In genomic region chr1:169180167-169180566, GRCh38 we compare ENCODE assay signal across 23 cellular contexts.
A peak's percentile ranks its signal among the peaks of the same experiment; 100 is the strongest.
DNase-seq lines count a peak whose midpoint lies in the region; ATAC-seq, FAIRE-seq and TF ChIP-seq lines count a peak whose summit lies in the region.
"Had no signal": no experiment of that assay in that cellular context is flagged by ENCODE, and none has a peak within 500 bp of the region (broad histone marks: within the 10 kb centered on the region; RNA-seq: fewer than 3 reads in every experiment).

No MANE protein-coding gene starts in this region.

- no peaks in the 10 kb centered on the region for H3K4me1 ChIP-seq in HepG2 (ENCODE audit: insufficient read depth, low read length)
- H3K4me1 ChIP-seq in right lobe of liver = no peaks in the 10 kb centered on the region
- no peaks in the 10 kb centered on the region for H3K4me1 ChIP-seq in IMR-90 (ENCODE audit: control insufficient read depth, insufficient read depth, low read length)
- peaks cover 0 to 3% (median 0%) of the 10 kb centered on the region in 4 experiments; a peak in 1 of 7 replicates for H3K4me1 ChIP-seq in H1 (replicated peaks in 1 of 4; ENCODE audit: control insufficient read depth in 3 of 4, insufficient read depth in 4 of 4, low read length in 3 of 4)
- H3K4me1 ChIP-seq in smooth muscle cell (ENCODE audit: low read depth) = no peaks in the 10 kb centered on the region
- H3K4me1 ChIP-seq: BE2C, BLaER1 had no signal

- FAIRE-seq in HepG2 (lab: Jason Lieb, UNC) (no peak), H1 (lab: Jason Lieb, UNC) (no peak)
- FAIRE-seq: GM12891, GM19239 had no signal

- H2BK20ac ChIP-seq in IMR-90 (ENCODE audit: low read depth, low read length) (no peak overlapping the region), H1 (ENCODE audit: low read length) (no peak overlapping the region)

- TF ChIP-seq CTCF in HepG2 (CRISPR knock-in tag; IDR thresholded peaks at IDR 0.05) = no peak
- TF ChIP-seq CTCF in right lobe of liver (IDR thresholded peaks at IDR 0.05) = no peak
- TF ChIP-seq CTCF in IMR-90 (conservative IDR thresholded peaks at IDR 0.05; ENCODE audit: low read depth, low read length) = no peak
- no peak for TF ChIP-seq CTCF in H1 (IDR thresholded peaks at IDR 0.05; ENCODE audit: control extremely low read depth in 1 of 3, insufficient read depth in 1 of 3, low read depth in 1 of 3, low read length in 3 of 3)
- TF ChIP-seq CTCF in smooth muscle cell (IDR thresholded peaks at IDR 0.05; ENCODE audit: borderline replicate concordance, insufficient read depth, poor library complexity, severe bottlenecking) = no peak
- no peak for TF ChIP-seq CTCF in osteocyte (IDR thresholded peaks at IDR 0.05)

- H4K20me1 ChIP-seq in HepG2 (ENCODE audit: insufficient read depth, low read length) = no peaks in the 10 kb centered on the region
- no peaks in the 10 kb centered on the region for H4K20me1 ChIP-seq in IMR-90 (ENCODE audit: insufficient read depth, low read length)
- no peaks in the 10 kb centered on the region for H4K20me1 ChIP-seq in H1 (replicated peaks in 1 of 2; ENCODE audit: control insufficient read depth in 1 of 2, insufficient read depth in 2 of 2, low read length in 2 of 2)
- no peaks in the 10 kb centered on the region for H4K20me1 ChIP-seq in smooth muscle cell (ENCODE audit: low read depth)
- H4K20me1 ChIP-seq: BLaER1 had no signal

- H2AK9ac ChIP-seq in IMR-90 (replicated peaks; ENCODE audit: low read depth, low read length, poor library complexity) = no peak overlapping the region

- TF ChIP-seq EP300 in HepG2 (IDR thresholded peaks at IDR 0.05; ENCODE audit: low read depth in 2 of 2, low read length in 2 of 2) (no peak), HepG2 (CRISPR knock-in tag; IDR thresholded peaks at IDR 0.05; ENCODE audit: borderline replicate concordance) (no peak), H1 (IDR thresholded peaks at IDR 0.05; ENCODE audit: borderline replicate concordance in 1 of 2, low read depth in 2 of 2, low read length in 2 of 2) (no peak)

- H3K9ac ChIP-seq in HepG2 (ENCODE audit: insufficient read depth, low read depth, low read length) (no peak overlapping the region), IMR-90 (ENCODE audit: low read depth, low read length) (no peak overlapping the region), H1 (replicated peaks in 1 of 4; ENCODE audit: extremely low read depth in 1 of 4, low read depth in 3 of 4, low read length in 3 of 4) (no peak overlapping the region), smooth muscle cell (ENCODE audit: low read depth) (no peak overlapping the region)
- H3K9ac ChIP-seq: BLaER1 had no signal

- H3K79me1 ChIP-seq in IMR-90 (ENCODE audit: low read depth in 1 of 2, low read length in 2 of 2) (no peaks in the 10 kb centered on the region), H1 (ENCODE audit: low read depth, low read length) (no peaks in the 10 kb centered on the region)

- no peak overlapping the region for H2AFZ ChIP-seq in HepG2 (ENCODE audit: low read length)
- no peak overlapping the region for H2AFZ ChIP-seq in IMR-90 (replicated peaks; ENCODE audit: low read length, poor library complexity)
- H2AFZ ChIP-seq in H1 (ENCODE audit: low read length) = no peak overlapping the region
- no peak overlapping the region for H2AFZ ChIP-seq in smooth muscle cell (ENCODE audit: low read depth)

- CTCF ChIA-PET in HepG2 (lab: Yijun Ruan, JAX; ENCODE audit: low intra/inter-chr PET ratio, low total read pairs) = no interaction called here
- CTCF ChIA-PET in IMR-90 (lab: Yijun Ruan, JAX) = no interaction called here
- CTCF ChIA-PET in H1 (lab: Charles Lee; ENCODE audit: partially characterized antibody) = interaction anchor here (1.8 kb wide), 1 partner anchor 10 kb away, joined by 6 read pairs; no protein-coding TSS in a partner anchor

- no peaks in the 10 kb centered on the region for H3K36me3 Mint-ChIP-seq in osteocyte (ENCODE audit: unreplicated experiment)
- H3K36me3 Mint-ChIP-seq: CD8-positive, alpha-beta T cell had no signal

- no peak overlapping the region for H3K4me3 Mint-ChIP-seq in osteocyte (ENCODE audit: unreplicated experiment)
- H3K4me3 Mint-ChIP-seq: CD4-positive, alpha-beta T cell; CD8-positive, alpha-beta T cell had no signal

- no peak overlapping the region for H2AK5ac ChIP-seq in IMR-90 (ENCODE audit: low read depth, low read length)
- H2AK5ac ChIP-seq in H1 (ENCODE audit: low read depth, low read length) = no peak overlapping the region

- no peak overlapping the region for H4K8ac ChIP-seq in IMR-90 (ENCODE audit: low read depth in 2 of 2, low read length in 2 of 2)
- no peak overlapping the region for H4K8ac ChIP-seq in H1 (ENCODE audit: extremely low read depth, insufficient read depth, low read length)

- H3K36me3 ChIP-seq in HepG2 (replicated peaks in 1 of 2; ENCODE audit: control insufficient read depth in 1 of 2, insufficient read depth in 2 of 2, low read length in 2 of 2) = no peaks in the 10 kb centered on the region
- no peaks in the 10 kb centered on the region for H3K36me3 ChIP-seq in right lobe of liver
- H3K36me3 ChIP-seq in IMR-90 (ENCODE audit: control insufficient read depth, insufficient read depth, low read length) = no peaks in the 10 kb centered on the region
- no peaks in the 10 kb centered on the region for H3K36me3 ChIP-seq in H1 (ENCODE audit: control insufficient read depth in 2 of 4, insufficient read depth in 4 of 4, low read length in 3 of 4)
- no peaks in the 10 kb centered on the region for H3K36me3 ChIP-seq in smooth muscle cell (ENCODE audit: low read depth)
- H3K36me3 ChIP-seq: BE2C, BLaER1 had no signal

- POLR2A ChIA-PET in HepG2 (lab: Yijun Ruan, JAX) = interaction anchor here (1.0 kb wide), 1 partner anchor 35 kb away, joined by 3 read pairs; no protein-coding TSS in a partner anchor
- POLR2A ChIA-PET in IMR-90 (lab: Charles Lee; ENCODE audit: unreplicated experiment) = no interaction called here
- POLR2A ChIA-PET in H1 (lab: Charles Lee; ENCODE audit: partially characterized antibody) = no interaction called here

- no peak overlapping the region for H3K18ac ChIP-seq in IMR-90 (ENCODE audit: low read depth, low read length)
- no peak overlapping the region for H3K18ac ChIP-seq in H1 (ENCODE audit: extremely low read depth, low read length)

- dilution Hi-C loops in IMR-90 (cut with HindIII; ENCODE audit: low sequenced_read_pairs, unreplicated experiment) = no loop called here

- no peak overlapping the region for H3K27ac Mint-ChIP-seq in osteocyte (ENCODE audit: unreplicated experiment)
- H3K27ac Mint-ChIP-seq: CD4-positive, alpha-beta T cell; CD8-positive, alpha-beta T cell had no signal

- intact Hi-C loops in HepG2 (cut with micrococcal nuclease; ENCODE audit: unreplicated experiment) (no loop called here), right lobe of liver (cut with DNase I) (no loop called here), IMR-90 (cut with micrococcal nuclease) (no loop called here)

- no peak overlapping the region for H3K56ac ChIP-seq in IMR-90 (ENCODE audit: extremely low read depth, insufficient read depth, low read length)
- no peak overlapping the region for H3K56ac ChIP-seq in H1 (replicated peaks; ENCODE audit: insufficient read length, low read depth, low read length)

- no peaks in the 10 kb centered on the region for H3K79me2 ChIP-seq in HepG2 (ENCODE audit: insufficient read depth, low read length)
- no peaks in the 10 kb centered on the region for H3K79me2 ChIP-seq in H1 (ENCODE audit: control insufficient read depth in 1 of 2, insufficient read depth in 2 of 2, low read length in 2 of 2)
- no peaks in the 10 kb centered on the region for H3K79me2 ChIP-seq in smooth muscle cell (ENCODE audit: low read depth)

- H3K23ac ChIP-seq in IMR-90 (ENCODE audit: low read depth, low read length) (no peak overlapping the region), H1 (ENCODE audit: insufficient read length) (no peak overlapping the region)

- H4K5ac ChIP-seq in IMR-90 (ENCODE audit: low read depth, low read length) (no peak overlapping the region), H1 (ENCODE audit: insufficient read length, low read depth, low read length) (no peak overlapping the region)

- DNase-seq in HepG2 (ENCODE audit: low spot score) = no peak
- no peak for DNase-seq in right lobe of liver
- no peak for DNase-seq in IMR-90
- DNase-seq in H1 (ENCODE audit: low read depth in 1 of 2, low spot score in 2 of 2) = no peak
- DNase-seq in smooth muscle cell (lab: John Stamatoyannopoulos, UW; ENCODE audit: unreplicated experiment) = no peak
- no peak for DNase-seq in osteocyte (ENCODE audit: extremely low spot score, unreplicated experiment)
- DNase-seq in C1 segment of cervical spinal cord (lab: John Stamatoyannopoulos, UW) = no peak
- DNase-seq: ACHN; BE2C; CD4-positive, alpha-beta T cell; CD8-positive, alpha-beta T cell; COR-L47; DMS 273 treated with DMSO at 0.1 percent for 48 hours; DMS153; DMS53; DMS79 treated with DMSO at 0.1 percent for 48 hours; GF-D8 had no signal

- no peaks in the 10 kb centered on the region for H3F3A ChIP-seq in smooth muscle cell (ENCODE audit: low read depth)

- H3K27me3 ChIP-seq in HepG2 (ENCODE audit: control insufficient read depth in 1 of 2, insufficient read depth in 2 of 2, low read length in 2 of 2) (no peaks in the 10 kb centered on the region), right lobe of liver (no peaks in the 10 kb centered on the region), IMR-90 (ENCODE audit: control insufficient read depth, insufficient read depth, low read length) (no peaks in the 10 kb centered on the region), H1 (replicated peaks in 1 of 4; ENCODE audit: control insufficient read depth in 3 of 4, extremely low read depth in 1 of 4, insufficient read depth in 3 of 4, low read length in 3 of 4) (no peaks in the 10 kb centered on the region), smooth muscle cell (ENCODE audit: low read depth) (no peaks in the 10 kb centered on the region)
- H3K27me3 ChIP-seq: BE2C, BLaER1 had no signal

- TF ChIP-seq RAD21 in HepG2 (CRISPR knock-in tag; IDR thresholded peaks at IDR 0.05) (no peak), IMR-90 (IDR thresholded peaks at IDR 0.05; ENCODE audit: low read length) (no peak), H1 (IDR thresholded peaks at IDR 0.05 in 1 of 2, conservative IDR thresholded peaks at IDR 0.05 in 1 of 2; ENCODE audit: low read depth in 2 of 2, low read length in 2 of 2) (no peak)

- H3K27me3 Mint-ChIP-seq in osteocyte (ENCODE audit: unreplicated experiment) = no peaks in the 10 kb centered on the region
- H3K27me3 Mint-ChIP-seq: CD4-positive, alpha-beta T cell had no signal

- H3K4me3 ChIP-seq in HepG2 (replicated peaks in 1 of 3; ENCODE audit: insufficient read depth in 1 of 3, low read depth in 2 of 3, low read length in 3 of 3) (no peak overlapping the region), right lobe of liver (no peak overlapping the region), IMR-90 (ENCODE audit: insufficient read depth, low read depth, low read length) (no peak overlapping the region), H1 (ENCODE audit: extremely low read depth in 1 of 4, insufficient read depth in 2 of 4, low read depth in 3 of 4, low read length in 4 of 4) (no peak overlapping the region), smooth muscle cell (no peak overlapping the region)
- H3K4me3 ChIP-seq: BLaER1 had no signal

- no peaks in the 10 kb centered on the region; the same call in 1 of the 2 replicates for H3K23me2 ChIP-seq in H1 (ENCODE audit: low read depth, low read length)

- ATAC-seq in HepG2 (no peak), right lobe of liver (no peak), IMR-90 (ENCODE audit: low read depth) (no peak), GM21360 (IDR thresholded peaks at IDR 0.05; ENCODE audit: unreplicated experiment) (no peak)
- ATAC-seq: CD8-positive, alpha-beta T cell had no signal

- 95% methylated on average over 3 of the region's 3 CpGs for WGBS in HepG2 (ENCODE audit: low lambda C conversion rate)
- WGBS in right lobe of liver (ENCODE audit: insufficient coverage, low coverage, low lambda C conversion rate, missing lambda C conversion rate) = 78% methylated on average over 3 of the region's 3 CpGs
- no CpG with 5 or more reads among the region's 3 CpGs for WGBS in IMR-90 (ENCODE audit: extremely low coverage in 2 of 2, insufficient read length in 1 of 2), 2 experiments
- WGBS in H1 (ENCODE audit: extremely low coverage in 1 of 2, insufficient coverage in 1 of 2, insufficient read length in 1 of 2, insufficient replicate concordance in 2 of 2, low coverage in 1 of 2, low lambda C conversion rate in 2 of 2, missing lambda C conversion rate in 1 of 2), 2 experiments = 92% methylated on average over 3 of the region's 3 CpGs; no CpG with 5 or more reads in 1 of the 2 experiments
- 33% methylated on average over 3 of the region's 3 CpGs for WGBS in smooth muscle cell (ENCODE audit: low lambda C conversion rate)

- H4K91ac ChIP-seq in IMR-90 (ENCODE audit: insufficient read depth, low read depth, low read length) (no peak overlapping the region), H1 (replicated peaks; ENCODE audit: insufficient read length, low read length) (no peak overlapping the region)

- H2BK12ac ChIP-seq in H1 (ENCODE audit: low read depth, low read length) = no peak overlapping the region

- H3K27ac ChIP-seq in HepG2 (ENCODE audit: extremely low read length, insufficient read depth, low read length) (no peak overlapping the region), right lobe of liver (no peak overlapping the region), IMR-90 (ENCODE audit: insufficient read depth, low read length) (no peak overlapping the region), H1 (ENCODE audit: low read depth, low read length) (no peak overlapping the region), smooth muscle cell (ENCODE audit: low read depth) (no peak overlapping the region)
- H3K27ac ChIP-seq: 22Rv1, BLaER1, C4-2B had no signal

- H3K4me2 ChIP-seq in HepG2 (ENCODE audit: low read depth, low read length) (no peak overlapping the region), IMR-90 (ENCODE audit: low read depth, low read length) (no peak overlapping the region), H1 (ENCODE audit: insufficient read depth in 1 of 2, low read depth in 2 of 2, low read length in 2 of 2) (no peak overlapping the region), smooth muscle cell (peak overlapping the region; percentile 68)
- H3K4me2 ChIP-seq: BLaER1 had no signal

- no peak overlapping the region for H3K4ac ChIP-seq in IMR-90 (ENCODE audit: low read depth, low read length)
- H3K4ac ChIP-seq in H1 (replicated peaks; ENCODE audit: insufficient read length, low read depth, low read length) = no peak overlapping the region

- H3K9me3 ChIP-seq in HepG2 (ENCODE audit: low read length) = no peaks in the 10 kb centered on the region
- H3K9me3 ChIP-seq in right lobe of liver = no peaks in the 10 kb centered on the region
- H3K9me3 ChIP-seq in IMR-90 (ENCODE audit: control insufficient read depth, insufficient read depth, low read length) = no peaks in the 10 kb centered on the region
- H3K9me3 ChIP-seq in H1 (ENCODE audit: insufficient read depth in 2 of 2, low read depth in 1 of 2, low read length in 1 of 2) = no peaks in the 10 kb centered on the region
- no peaks in the 10 kb centered on the region for H3K9me3 ChIP-seq in smooth muscle cell (replicated peaks; ENCODE audit: low read depth)
- H3K9me3 ChIP-seq: BE2C, BLaER1 had no signal

- H2BK120ac ChIP-seq in IMR-90 (ENCODE audit: low read depth, low read length) (no peak overlapping the region), H1 (replicated peaks; ENCODE audit: low read depth, low read length) (no peak overlapping the region)

- BruUV-seq in HepG2 (replicated peaks; lab: Mats Ljungman, UMichigan) = no TSS peak
- no TSS peak for BruUV-seq in IMR-90 (replicated peaks; lab: Mats Ljungman, UMichigan)

- in situ Hi-C loops in HepG2 (cut with HindIII; ENCODE audit: extremely low pct_ligation_motif_present, low pct_unique_long_range_greater_than_20kb) = no loop called here
- in situ Hi-C loops in IMR-90 (cut with MboI; ENCODE audit: low sequenced_read_pairs) = no loop called here

- no peaks in the 10 kb centered on the region for H3K9me1 ChIP-seq in IMR-90 (ENCODE audit: insufficient read depth, low read length)

- H2BK5ac ChIP-seq in IMR-90 (ENCODE audit: low read depth, low read length, poor library complexity, severe bottlenecking) (no peak overlapping the region), H1 (ENCODE audit: low read depth, low read length) (no peak overlapping the region)

- H2BK15ac ChIP-seq in IMR-90 (ENCODE audit: low read depth, low read length) = no peak overlapping the region
- no peak overlapping the region for H2BK15ac ChIP-seq in H1 (ENCODE audit: low read length)

- H3K14ac ChIP-seq in IMR-90 (replicated peaks; ENCODE audit: low read depth, low read length) (no peak overlapping the region), H1 (ENCODE audit: insufficient read length) (no peak overlapping the region)

- TF ChIP-seq POLR2A in HepG2 (IDR thresholded peaks at IDR 0.05; ENCODE audit: insufficient read depth in 1 of 2, low read depth in 2 of 2, low read length in 2 of 2) = no peak
- no peak for TF ChIP-seq POLR2A in right lobe of liver (IDR thresholded peaks at IDR 0.05)
- no peak for TF ChIP-seq POLR2A in IMR-90 (IDR thresholded peaks at IDR 0.05; ENCODE audit: low read depth, low read length)
- no peak for TF ChIP-seq POLR2A in H1 (IDR thresholded peaks at IDR 0.05; ENCODE audit: control extremely low read depth in 1 of 2, low read depth in 2 of 2, low read length in 2 of 2)

- H3K4me1 Mint-ChIP-seq in osteocyte (ENCODE audit: unreplicated experiment) = peaks cover 2% of the 10 kb centered on the region

- no peaks in the 10 kb centered on the region for H3K9me3 Mint-ChIP-seq in osteocyte (ENCODE audit: unreplicated experiment)
- H3K9me3 Mint-ChIP-seq: CD4-positive, alpha-beta T cell had no signal

Comparison
In these comparisons a context has a peak if more than half of its experiments do, and no peak if none do; other contexts are left out.
1. Of the 41 proteins assayed by ChIP-seq in both HepG2 and H1: peak only in HepG2: none; only in H1: none; in both: MAFK; in neither: 40.